ENCODE assay signal across 2 cellular contexts in genomic region chr1:48680411-48681035, GRCh38.
TF ChIP-seq lines count a peak whose summit lies in the region.

No MANE protein-coding gene starts in this region.

TF ChIP-seq in WTC11, 78 proteins besides CTCF, POLR2A, EP300 and RAD21 (continued from another document):
- TF ChIP-seq ZNF532 (CRISPR knock-in tag; IDR thresholded peaks at IDR 0.05; ENCODE audit: borderline replicate concordance), result no peak
- no peak for TF ChIP-seq USF1 (CRISPR knock-in tag; IDR thresholded peaks at IDR 0.05)
- TF ChIP-seq ZNF121 (CRISPR knock-in tag; IDR thresholded peaks at IDR 0.05), result no peak
- TF ChIP-seq ATF2 (CRISPR knock-in tag; IDR thresholded peaks at IDR 0.05; ENCODE audit: borderline replicate concordance, low read depth), result no peak
- TF ChIP-seq, protein P1, sequence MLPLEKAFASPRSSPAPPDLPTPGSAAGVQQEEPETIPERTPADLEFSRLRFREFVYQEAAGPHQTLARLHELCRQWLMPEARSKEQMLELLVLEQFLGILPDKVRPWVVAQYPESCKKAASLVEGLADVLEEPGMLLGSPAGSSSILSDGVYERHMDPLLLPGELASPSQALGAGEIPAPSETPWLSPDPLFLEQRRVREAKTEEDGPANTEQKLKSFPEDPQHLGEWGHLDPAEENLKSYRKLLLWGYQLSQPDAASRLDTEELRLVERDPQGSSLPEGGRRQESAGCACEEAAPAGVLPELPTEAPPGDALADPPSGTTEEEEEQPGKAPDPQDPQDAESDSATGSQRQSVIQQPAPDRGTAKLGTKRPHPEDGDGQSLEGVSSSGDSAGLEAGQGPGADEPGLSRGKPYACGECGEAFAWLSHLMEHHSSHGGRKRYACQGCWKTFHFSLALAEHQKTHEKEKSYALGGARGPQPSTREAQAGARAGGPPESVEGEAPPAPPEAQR (CRISPR knock-in tag; IDR thresholded peaks at IDR 0.05), result no peak
- no peak for TF ChIP-seq NFE2L1 (CRISPR knock-in tag; IDR thresholded peaks at IDR 0.05)
- TF ChIP-seq, protein P2, sequence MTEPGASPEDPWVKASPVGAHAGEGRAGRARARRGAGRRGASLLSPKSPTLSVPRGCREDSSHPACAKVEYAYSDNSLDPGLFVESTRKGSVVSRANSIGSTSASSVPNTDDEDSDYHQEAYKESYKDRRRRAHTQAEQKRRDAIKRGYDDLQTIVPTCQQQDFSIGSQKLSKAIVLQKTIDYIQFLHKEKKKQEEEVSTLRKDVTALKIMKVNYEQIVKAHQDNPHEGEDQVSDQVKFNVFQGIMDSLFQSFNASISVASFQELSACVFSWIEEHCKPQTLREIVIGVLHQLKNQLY (CRISPR knock-in tag; IDR thresholded peaks at IDR 0.05), result no peak
- TF ChIP-seq TEAD1 (CRISPR knock-in tag; IDR thresholded peaks at IDR 0.05), result no peak
- TF ChIP-seq AFF4 (CRISPR knock-in tag; IDR thresholded peaks at IDR 0.05; ENCODE audit: borderline replicate concordance), result no peak
TF ChIP-seq in WTC11: peak in this region for 0.

TF ChIP-seq in HepG2, 621 proteins besides CTCF, POLR2A, EP300 and RAD21 (continued from another document):
- TF ChIP-seq, protein P3, sequence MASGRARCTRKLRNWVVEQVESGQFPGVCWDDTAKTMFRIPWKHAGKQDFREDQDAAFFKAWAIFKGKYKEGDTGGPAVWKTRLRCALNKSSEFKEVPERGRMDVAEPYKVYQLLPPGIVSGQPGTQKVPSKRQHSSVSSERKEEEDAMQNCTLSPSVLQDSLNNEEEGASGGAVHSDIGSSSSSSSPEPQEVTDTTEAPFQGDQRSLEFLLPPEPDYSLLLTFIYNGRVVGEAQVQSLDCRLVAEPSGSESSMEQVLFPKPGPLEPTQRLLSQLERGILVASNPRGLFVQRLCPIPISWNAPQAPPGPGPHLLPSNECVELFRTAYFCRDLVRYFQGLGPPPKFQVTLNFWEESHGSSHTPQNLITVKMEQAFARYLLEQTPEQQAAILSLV (CRISPR knock-in tag; IDR thresholded peaks at IDR 0.05; ENCODE audit: borderline replicate concordance), result no peak
- TF ChIP-seq, protein P4, sequence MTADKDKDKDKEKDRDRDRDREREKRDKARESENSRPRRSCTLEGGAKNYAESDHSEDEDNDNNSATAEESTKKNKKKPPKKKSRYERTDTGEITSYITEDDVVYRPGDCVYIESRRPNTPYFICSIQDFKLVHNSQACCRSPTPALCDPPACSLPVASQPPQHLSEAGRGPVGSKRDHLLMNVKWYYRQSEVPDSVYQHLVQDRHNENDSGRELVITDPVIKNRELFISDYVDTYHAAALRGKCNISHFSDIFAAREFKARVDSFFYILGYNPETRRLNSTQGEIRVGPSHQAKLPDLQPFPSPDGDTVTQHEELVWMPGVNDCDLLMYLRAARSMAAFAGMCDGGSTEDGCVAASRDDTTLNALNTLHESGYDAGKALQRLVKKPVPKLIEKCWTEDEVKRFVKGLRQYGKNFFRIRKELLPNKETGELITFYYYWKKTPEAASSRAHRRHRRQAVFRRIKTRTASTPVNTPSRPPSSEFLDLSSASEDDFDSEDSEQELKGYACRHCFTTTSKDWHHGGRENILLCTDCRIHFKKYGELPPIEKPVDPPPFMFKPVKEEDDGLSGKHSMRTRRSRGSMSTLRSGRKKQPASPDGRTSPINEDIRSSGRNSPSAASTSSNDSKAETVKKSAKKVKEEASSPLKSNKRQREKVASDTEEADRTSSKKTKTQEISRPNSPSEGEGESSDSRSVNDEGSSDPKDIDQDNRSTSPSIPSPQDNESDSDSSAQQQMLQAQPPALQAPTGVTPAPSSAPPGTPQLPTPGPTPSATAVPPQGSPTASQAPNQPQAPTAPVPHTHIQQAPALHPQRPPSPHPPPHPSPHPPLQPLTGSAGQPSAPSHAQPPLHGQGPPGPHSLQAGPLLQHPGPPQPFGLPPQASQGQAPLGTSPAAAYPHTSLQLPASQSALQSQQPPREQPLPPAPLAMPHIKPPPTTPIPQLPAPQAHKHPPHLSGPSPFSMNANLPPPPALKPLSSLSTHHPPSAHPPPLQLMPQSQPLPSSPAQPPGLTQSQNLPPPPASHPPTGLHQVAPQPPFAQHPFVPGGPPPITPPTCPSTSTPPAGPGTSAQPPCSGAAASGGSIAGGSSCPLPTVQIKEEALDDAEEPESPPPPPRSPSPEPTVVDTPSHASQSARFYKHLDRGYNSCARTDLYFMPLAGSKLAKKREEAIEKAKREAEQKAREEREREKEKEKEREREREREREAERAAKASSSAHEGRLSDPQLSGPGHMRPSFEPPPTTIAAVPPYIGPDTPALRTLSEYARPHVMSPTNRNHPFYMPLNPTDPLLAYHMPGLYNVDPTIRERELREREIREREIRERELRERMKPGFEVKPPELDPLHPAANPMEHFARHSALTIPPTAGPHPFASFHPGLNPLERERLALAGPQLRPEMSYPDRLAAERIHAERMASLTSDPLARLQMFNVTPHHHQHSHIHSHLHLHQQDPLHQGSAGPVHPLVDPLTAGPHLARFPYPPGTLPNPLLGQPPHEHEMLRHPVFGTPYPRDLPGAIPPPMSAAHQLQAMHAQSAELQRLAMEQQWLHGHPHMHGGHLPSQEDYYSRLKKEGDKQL (CRISPR knock-in tag; IDR thresholded peaks at IDR 0.05; ENCODE audit: low read depth), result no peak
- TF ChIP-seq ZNF337 (CRISPR knock-in tag; IDR thresholded peaks at IDR 0.05; ENCODE audit: borderline replicate concordance, low read depth) (no peak), NFE2 (CRISPR knock-in tag; IDR thresholded peaks at IDR 0.05) (no peak), WIZ (CRISPR knock-in tag; IDR thresholded peaks at IDR 0.05) (no peak), REPIN1 (CRISPR knock-in tag; IDR thresholded peaks at IDR 0.05; ENCODE audit: borderline replicate concordance, low read depth) (no peak), ZNF781 (CRISPR knock-in tag; IDR thresholded peaks at IDR 0.05; ENCODE audit: borderline replicate concordance, not compliant biosample characterization) (no peak), SOX13 (IDR thresholded peaks at IDR 0.05) (no peak), SOX13 (CRISPR knock-in tag; conservative IDR thresholded peaks at IDR 0.05 in 1 of 2, IDR thresholded peaks at IDR 0.05 in 1 of 2) (no peak)
- TF ChIP-seq, protein P5, sequence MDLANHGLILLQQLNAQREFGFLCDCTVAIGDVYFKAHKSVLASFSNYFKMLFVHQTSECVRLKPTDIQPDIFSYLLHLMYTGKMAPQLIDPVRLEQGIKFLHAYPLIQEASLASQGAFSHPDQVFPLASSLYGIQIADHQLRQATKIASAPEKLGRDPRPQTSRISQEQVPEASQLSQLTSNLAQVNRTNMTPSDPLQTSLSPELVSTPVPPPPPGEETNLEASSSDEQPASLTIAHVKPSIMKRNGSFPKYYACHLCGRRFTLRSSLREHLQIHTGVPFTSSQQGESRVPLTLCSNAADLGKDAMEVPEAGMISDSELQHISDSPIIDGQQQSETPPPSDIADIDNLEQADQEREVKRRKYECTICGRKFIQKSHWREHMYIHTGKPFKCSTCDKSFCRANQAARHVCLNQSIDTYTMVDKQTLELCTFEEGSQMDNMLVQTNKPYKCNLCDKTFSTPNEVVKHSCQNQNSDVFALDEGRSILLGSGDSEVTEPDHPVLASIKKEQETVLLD (CRISPR knock-in tag; IDR thresholded peaks at IDR 0.05; ENCODE audit: low read depth), result no peak
